In genomic region chr5:82217917-82218316, GRCh38 we compare ENCODE assay signal across 27 cellular contexts.
DNase-seq lines count a peak whose midpoint lies in the region; ATAC-seq, FAIRE-seq and TF ChIP-seq lines count a peak whose summit lies in the region.
"Had no signal": no experiment of that assay in that cellular context is flagged by ENCODE, and none has a peak within 500 bp of the region (broad histone marks: within the 10 kb centered on the region; RNA-seq: fewer than 3 reads in every experiment).

No MANE protein-coding gene starts in this region.

- no peaks in the 10 kb centered on the region for H3K36me3 Mint-ChIP-seq in natural killer cell
- H3K36me3 Mint-ChIP-seq in natural killer cell treated with Interleukin-12 subunit alpha and Interleukin-12 subunit beta and Interleukin-15 and Interleukin-18, amount 100 ng/mL, for 72 hours, result no peaks in the 10 kb centered on the region
- H3K36me3 Mint-ChIP-seq in central memory CD8-positive, alpha-beta T cell (ENCODE audit: insufficient read depth), result peaks cover 1% of the 10 kb centered on the region
- peaks cover 0 to 3% (median 0%) of the 10 kb centered on the region in 3 donors for H3K36me3 Mint-ChIP-seq in immature natural killer cell
- H3K36me3 Mint-ChIP-seq: CD14-positive monocyte; CD4-positive, CD25-positive, alpha-beta regulatory T cell had no signal

- FAIRE-seq in urothelium cell line (lab: Jason Lieb, UNC), result peak; percentile 23
- FAIRE-seq: A549, GM12891, GM18507 had no signal

- H3K4me3 Mint-ChIP-seq in natural killer cell, result no peak overlapping the region
- no peak overlapping the region for H3K4me3 Mint-ChIP-seq in natural killer cell treated with Interleukin-12 subunit alpha and Interleukin-12 subunit beta and Interleukin-15 and Interleukin-18, amount 100 ng/mL, for 72 hours
- H3K4me3 Mint-ChIP-seq in central memory CD8-positive, alpha-beta T cell, result no peak overlapping the region
- peak overlapping the region in 2 of 5 donors; percentile 27 to 28 for H3K4me3 Mint-ChIP-seq in immature natural killer cell
- H3K4me3 Mint-ChIP-seq: CD14-positive monocyte; CD4-positive, CD25-positive, alpha-beta regulatory T cell had no signal

- intact Hi-C loops in natural killer cell (cut with micrococcal nuclease), result no loop called here
- intact Hi-C loops in esophagus muscularis mucosa (cut with DNase I), result no loop called here

- H3K27ac Mint-ChIP-seq in natural killer cell (peak overlapping the region; percentile 12 to 19), immature natural killer cell (peak overlapping the region in 4 of 6 donors; percentile 31 to 71 (median 44))
- no peak overlapping the region for H3K27ac Mint-ChIP-seq in natural killer cell treated with Interleukin-12 subunit alpha and Interleukin-12 subunit beta and Interleukin-15 and Interleukin-18, amount 100 ng/mL, for 72 hours
- peak overlapping the region; percentile 56 for H3K27ac Mint-ChIP-seq in central memory CD8-positive, alpha-beta T cell (ENCODE audit: low read depth)

- H3K36me3 ChIP-seq in esophagus muscularis mucosa, result no peaks in the 10 kb centered on the region
- H3K36me3 ChIP-seq: BE2C had no signal

- no peaks in the 10 kb centered on the region for H3K9me3 Mint-ChIP-seq in natural killer cell
- no peaks in the 10 kb centered on the region for H3K9me3 Mint-ChIP-seq in natural killer cell treated with Interleukin-12 subunit alpha and Interleukin-12 subunit beta and Interleukin-15 and Interleukin-18, amount 100 ng/mL, for 72 hours
- H3K9me3 Mint-ChIP-seq in central memory CD8-positive, alpha-beta T cell, result no peaks in the 10 kb centered on the region
- no peaks in the 10 kb centered on the region for H3K9me3 Mint-ChIP-seq in immature natural killer cell
- H3K9me3 Mint-ChIP-seq: CD4-positive, alpha-beta memory T cell; CD4-positive, CD25-positive, alpha-beta regulatory T cell; CD8-positive, alpha-beta memory T cell had no signal

- TF ChIP-seq EP300 in esophagus muscularis mucosa (IDR thresholded peaks at IDR 0.05), result no peak

- no peak for TF ChIP-seq POLR2A in esophagus muscularis mucosa (IDR thresholded peaks at IDR 0.05; ENCODE audit: low read depth)

- H3K27me3 ChIP-seq in esophagus muscularis mucosa, result no peaks in the 10 kb centered on the region
- H3K27me3 ChIP-seq: BE2C, BLaER1 had no signal

- H3K27me3 Mint-ChIP-seq in natural killer cell (ENCODE audit: low read depth in 2 of 2) (no peaks in the 10 kb centered on the region), immature natural killer cell (ENCODE audit: low read depth in 3 of 3) (peaks cover 0 to 4% (median 3%) of the 10 kb centered on the region in 3 donors)
- H3K27me3 Mint-ChIP-seq in natural killer cell treated with Interleukin-12 subunit alpha and Interleukin-12 subunit beta and Interleukin-15 and Interleukin-18, amount 100 ng/mL, for 72 hours, result no peaks in the 10 kb centered on the region
- H3K27me3 Mint-ChIP-seq in central memory CD8-positive, alpha-beta T cell, result no peaks in the 10 kb centered on the region
- H3K27me3 Mint-ChIP-seq: CD4-positive, alpha-beta memory T cell; CD4-positive, CD25-positive, alpha-beta regulatory T cell; CD8-positive, alpha-beta memory T cell had no signal

- in situ Hi-C loops in GM13977 (cut with MboI; ENCODE audit: low pct_unique_long_range_greater_than_20kb, low sequenced_read_pairs, unreplicated experiment), result no loop called here

- no peak overlapping the region for H3K4me3 ChIP-seq in esophagus muscularis mucosa
- H3K4me3 ChIP-seq: A549, BLaER1 had no signal

- no peak overlapping the region for H3K27ac ChIP-seq in esophagus muscularis mucosa (replicated peaks in 1 of 4)
- H3K27ac ChIP-seq: 22Rv1, A549, BLaER1 had no signal

- H3K9me3 ChIP-seq in esophagus muscularis mucosa, result no peaks in the 10 kb centered on the region
- H3K9me3 ChIP-seq: A549, BE2C, BLaER1 had no signal

- peaks cover 0 to 12% (median 7%) of the 10 kb centered on the region in 4 donors for H3K4me1 ChIP-seq in esophagus muscularis mucosa
- H3K4me1 ChIP-seq: A549, BE2C, BLaER1 had no signal

- peak; percentile 63 to 78 (median 64) for ATAC-seq in natural killer cell
- no peak for ATAC-seq in natural killer cell treated with Interleukin-12 subunit alpha and Interleukin-12 subunit beta and Interleukin-15 and Interleukin-18, amount 100 ng/mL, for 72 hours
- peak; percentile 56 for ATAC-seq in central memory CD8-positive, alpha-beta T cell (replicated peaks; ENCODE audit: extremely low read depth, poor library complexity, severe bottlenecking)
- ATAC-seq: A549 had no signal

- no peak for TF ChIP-seq CTCF in natural killer cell (IDR thresholded peaks at IDR 0.05)
- no peak for TF ChIP-seq CTCF in GM13977 (IDR thresholded peaks at IDR 0.05; ENCODE audit: extremely low read depth, insufficient read depth, missing control alignments)
- TF ChIP-seq CTCF in esophagus muscularis mucosa (IDR thresholded peaks at IDR 0.05), result no peak

- peaks cover 10 to 16% of the 10 kb centered on the region in 2 donors for H3K4me1 Mint-ChIP-seq in natural killer cell
- peaks cover 6 to 7% of the 10 kb centered on the region in 2 donors for H3K4me1 Mint-ChIP-seq in natural killer cell treated with Interleukin-12 subunit alpha and Interleukin-12 subunit beta and Interleukin-15 and Interleukin-18, amount 100 ng/mL, for 72 hours (ENCODE audit: low read depth in 2 of 2)
- H3K4me1 Mint-ChIP-seq in central memory CD8-positive, alpha-beta T cell, result peaks cover 10% of the 10 kb centered on the region
- peaks cover 10 to 15% of the 10 kb centered on the region in 2 donors for H3K4me1 Mint-ChIP-seq in immature natural killer cell
- H3K4me1 Mint-ChIP-seq: CD4-positive, CD25-positive, alpha-beta regulatory T cell had no signal

- WGBS in esophagus muscularis mucosa, result 83% methylated on average over 1 of the region's 1 CpG

- DNase-seq in natural killer cell (no peak), immature natural killer cell (peak; percentile 17 to 47 (median 41)), urothelium cell line (ENCODE audit: low spot score) (no peak), GM13977 (ENCODE audit: low spot score) (no peak), esophagus muscularis mucosa (ENCODE audit: extremely low spot score) (no peak), NCI-H1930 (lab: John Stamatoyannopoulos, UW) (no peak)
- no peak for DNase-seq in natural killer cell treated with Interleukin-12 subunit alpha and Interleukin-12 subunit beta and Interleukin-15 and Interleukin-18, amount 100 ng/mL, for 72 hours (ENCODE audit: low spot score)
- no peak for DNase-seq in central memory CD8-positive, alpha-beta T cell (ENCODE audit: low spot score in 2 of 2)
- DNase-seq: BE2C; C1 segment of cervical spinal cord; CD4-positive, alpha-beta memory T cell; CD4-positive, CD25-positive, alpha-beta regulatory T cell; COR-L47; DMS 273 treated with DMSO at 0.1 percent for 48 hours; DMS153; DMS53; DMS79; DND-41; EL; GDM1 had no signal

Comparison
In these comparisons a context has a peak if more than half of its experiments do, and no peak if none do; other contexts are left out.
1. ATAC-seq: peak in natural killer cell (3 of 3) and central memory CD8-positive, alpha-beta T cell (single experiment); none in natural killer cell treated with Interleukin-12 subunit alpha and Interleukin-12 subunit beta and Interleukin-15 and Interleukin-18, amount 100 ng/mL, for 72 hours (0 of 2).
2. H3K27ac Mint-ChIP-seq: peak in natural killer cell (2 of 2), central memory CD8-positive, alpha-beta T cell (single experiment) and immature natural killer cell (4 of 6); none in natural killer cell treated with Interleukin-12 subunit alpha and Interleukin-12 subunit beta and Interleukin-15 and Interleukin-18, amount 100 ng/mL, for 72 hours (0 of 2).
3. DNase-seq: peak in immature natural killer cell (3 of 3); none in natural killer cell (single experiment), natural killer cell treated with Interleukin-12 subunit alpha and Interleukin-12 subunit beta and Interleukin-15 and Interleukin-18, amount 100 ng/mL, for 72 hours (single experiment), central memory CD8-positive, alpha-beta T cell (0 of 2), urothelium cell line (single experiment), GM13977 (single experiment), esophagus muscularis mucosa (single experiment) and NCI-H1930 (0 of 2).